10 cellular contexts compared by ENCODE assay signal in the genomic region with DNA sequence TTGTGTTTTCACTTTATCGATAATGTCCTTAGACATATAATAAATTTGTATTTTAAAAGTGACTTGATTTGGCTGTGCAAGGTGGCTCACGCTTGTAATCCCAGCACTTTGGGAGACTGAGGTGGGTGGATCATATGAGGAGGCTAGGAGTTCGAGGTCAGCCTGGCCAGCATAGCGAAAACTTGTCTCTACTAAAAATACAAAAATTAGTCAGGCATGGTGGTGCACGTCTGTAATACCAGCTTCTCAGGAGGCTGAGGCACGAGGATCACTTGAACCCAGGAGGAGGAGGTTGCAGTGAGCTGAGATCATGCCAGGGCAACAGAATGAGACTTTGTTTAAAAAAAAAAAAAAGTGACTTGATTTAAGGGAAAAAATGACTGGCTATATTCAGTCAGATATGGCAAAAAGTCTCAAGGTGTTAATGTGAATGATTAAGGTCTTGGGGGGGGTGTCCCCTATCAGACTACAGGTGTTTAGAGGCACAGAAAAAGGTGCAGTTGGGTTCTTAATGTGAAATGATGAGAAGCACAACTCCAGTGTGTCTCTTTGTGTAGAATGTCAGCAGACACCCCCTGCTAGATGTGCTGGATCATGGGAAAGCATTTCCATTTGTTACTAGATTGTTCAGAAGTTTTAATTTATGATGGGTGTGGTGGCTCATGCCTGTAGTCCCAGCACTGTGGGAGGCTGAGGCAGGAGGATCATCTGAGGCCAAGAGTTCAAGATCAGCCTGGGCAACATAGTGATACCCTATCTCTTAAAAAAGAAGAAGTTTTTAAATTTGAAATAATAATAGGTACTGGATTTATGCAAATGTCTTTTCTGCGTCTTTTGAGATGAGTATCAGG. TPM values are rescaled to one million over a fixed set of nuclear protein-coding genes. Genes with fewer than 3 reads are reported as not detected.
A peak's percentile ranks its signal among the peaks of the same experiment; 100 is the strongest.
DNase-seq lines count a peak whose midpoint lies in the region; ATAC-seq, FAIRE-seq and TF ChIP-seq lines count a peak whose summit lies in the region.
"Had no signal": no experiment of that assay in that cellular context is flagged by ENCODE, and none has a peak within 500 bp of the region (broad histone marks: within the 10 kb centered on the region; RNA-seq: fewer than 3 reads in every experiment).

No MANE protein-coding gene starts in this region.

- peaks cover 19% of the 10 kb centered on the region for H3K4me1 ChIP-seq in right cardiac atrium (ENCODE audit: control insufficient read depth, insufficient read depth, low read length)
- H3K4me1 ChIP-seq in GM12878 (ENCODE audit: control insufficient read depth, insufficient read depth, low read length) = peaks cover 53% of the 10 kb centered on the region
- peaks cover 87% of the 10 kb centered on the region for H3K4me1 ChIP-seq in vagina

- in situ Hi-C loops in GM12878 (cut with MboI) = no loop called here

- POLR2A ChIA-PET in GM12878 (lab: Charles Lee) (interaction anchor here (0.7 to 3.1 kb wide), 6 partner anchors 20 to 68 kb away, joined by 3 to 13 read pairs (median 4); no protein-coding TSS in a partner anchor), WTC11 (lab: Charles Lee) (no interaction called here)

- H2AFZ ChIP-seq in GM12878 (ENCODE audit: control insufficient read depth, low read depth, low read length) = no peak overlapping the region

- no peaks in the 10 kb centered on the region for H3K9me3 Mint-ChIP-seq in WTC11

- no peak overlapping the region for H3K27ac Mint-ChIP-seq in WTC11

- H3K4me2 ChIP-seq in GM12878 (ENCODE audit: control insufficient read depth, insufficient read depth) = peak overlapping the region; percentile 86

- no peak for TF ChIP-seq EP300 in GM12878 (IDR thresholded peaks at IDR 0.05; ENCODE audit: borderline replicate concordance in 1 of 2, control insufficient read depth in 1 of 2, low read depth in 2 of 2, low read length in 2 of 2)

- H3K27ac ChIP-seq in right cardiac atrium (ENCODE audit: low read length) (no peak overlapping the region), GM12878 (ENCODE audit: control insufficient read depth, insufficient read depth) (peak overlapping the region; percentile 89), vagina (peak overlapping the region; percentile 65)

- SMC1A ChIA-PET in GM12878 (lab: Charles Lee; ENCODE audit: uncharacterized antibody, unreplicated experiment) = interaction anchor here (0.6 to 2.7 kb wide), 2 partner anchors 19 to 1105 kb away, joined by 3 to 12 read pairs; no protein-coding TSS in a partner anchor

- CTCF ChIA-PET in GM12878 (lab: Yijun Ruan, JAX) (interaction anchor here (0.6 to 2.6 kb wide), 5 partner anchors 23 to 223 kb away, joined by 3 to 13 read pairs (median 4); partner anchors contain the start of genes MALAT1 and RELA), WTC11 (lab: Charles Lee) (interaction anchor here (0.7 to 2.0 kb wide), 3 partner anchors 23 to 69 kb away, joined by 3 to 6 read pairs (median 4); no protein-coding TSS in a partner anchor)

- H3K36me3 ChIP-seq in GM12878 (ENCODE audit: control insufficient read depth in 2 of 2, insufficient read depth in 2 of 2, low read length in 1 of 2) (peaks cover 2 to 17% of the 10 kb centered on the region in 2 experiments), vagina (peaks cover 0 to 63% of the 10 kb centered on the region in 2 donors)

- RAD21 ChIA-PET in GM12878 (lab: Charles Lee; ENCODE audit: unreplicated experiment) = interaction anchor here (0.6 to 3.5 kb wide), 4 partner anchors 22 to 132 kb away, joined by 3 to 19 read pairs (median 4); partner anchors contain the start of gene MALAT1

- FAIRE-seq in GM12878 (lab: Jason Lieb, UNC) = no peak

- no peak overlapping the region for H3K9ac ChIP-seq in GM12878 (ENCODE audit: control insufficient read depth, insufficient read depth, low read length)

- no peak for TF ChIP-seq CTCF in GM12878 (IDR thresholded peaks at IDR 0.05 in 2 of 3, conservative IDR thresholded peaks at IDR 0.05 in 1 of 3; ENCODE audit: control insufficient read depth in 2 of 3, extremely low read depth in 1 of 3, insufficient read depth in 1 of 3, low read depth in 3 of 3, low read length in 3 of 3)
- TF ChIP-seq CTCF in vagina (IDR thresholded peaks at IDR 0.05) = no peak
- no peak for TF ChIP-seq CTCF in WTC11 (IDR thresholded peaks at IDR 0.05)

- H3K36me3 Mint-ChIP-seq in WTC11 = no peaks in the 10 kb centered on the region

- H4K20me1 ChIP-seq in GM12878 (ENCODE audit: control insufficient read depth, insufficient read depth) = no peaks in the 10 kb centered on the region

- intact Hi-C loops in left cardiac atrium (cut with DNase I) (no loop called here), right cardiac atrium (cut with DNase I) (no loop called here), GM12878 (cut with micrococcal nuclease; ENCODE audit: unreplicated experiment) (loop anchor here (2.0 kb wide), 3 partner anchors 13 to 55 kb away; no protein-coding TSS in a partner anchor), vagina (cut with DNase I) (no loop called here)

- no peaks in the 10 kb centered on the region for H3K27me3 Mint-ChIP-seq in WTC11 (ENCODE audit: low read depth)

- ATAC-seq in left cardiac atrium (no peak), right cardiac atrium (no peak), GM12878 (no peak), WTC11 (no peak)

- H3K4me1 Mint-ChIP-seq in WTC11 = peaks cover 11% of the 10 kb centered on the region

- 74% methylated on average over 7 of the region's 7 CpGs for WGBS in right cardiac atrium
- WGBS in GM12878 (ENCODE audit: insufficient coverage, insufficient replicate concordance, low lambda C conversion rate, missing lambda C conversion rate) = 40% methylated on average over 7 of the region's 7 CpGs

- no peak overlapping the region for H3K4me3 ChIP-seq in right cardiac atrium (ENCODE audit: low read length)
- H3K4me3 ChIP-seq in GM12878 = no peak overlapping the region
- no peak overlapping the region for H3K4me3 ChIP-seq in vagina

- TF ChIP-seq POLR2A in GM12878 (IDR thresholded peaks at IDR 0.05; ENCODE audit: low read depth, low read length) (no peak; the same call in 1 of the 2 replicates), vagina (IDR thresholded peaks at IDR 0.05) (no peak)

- no peaks in the 10 kb centered on the region for H3K27me3 ChIP-seq in right cardiac atrium (ENCODE audit: control insufficient read depth, insufficient read depth)
- H3K27me3 ChIP-seq in GM12878 (replicated peaks in 1 of 2; ENCODE audit: control insufficient read depth in 2 of 2, insufficient read depth in 2 of 2, low read length in 1 of 2) = no peaks in the 10 kb centered on the region
- H3K27me3 ChIP-seq in vagina = no peaks in the 10 kb centered on the region

- TSS peak; percentile 9 for BruUV-seq in GM12878 (replicated peaks; lab: Mats Ljungman, UMichigan)

- DNase-seq in left cardiac atrium (peak; percentile 20), right cardiac atrium (no peak), GM12878 (ENCODE audit: low read depth, low spot score) (no peak), medulla oblongata (ENCODE audit: extremely low spot score) (peak; percentile 8), vagina (ENCODE audit: extremely low spot score in 2 of 2) (no peak), WTC11 (ENCODE audit: low spot score) (no peak), kidney glomerular epithelial cell (lab: John Stamatoyannopoulos, UW) (no peak)
- DNase-seq in activated CD4-positive, alpha-beta T cell treated with anti-CD3 and anti-CD28 coated beads for 4 hours = no peak
- DNase-seq: amniotic stem cell, COR-L47 had no signal

- TF ChIP-seq RAD21 in GM12878 (IDR thresholded peaks at IDR 0.05; ENCODE audit: insufficient read depth, low read depth, low read length) = no peak

- H3K4me3 Mint-ChIP-seq in WTC11 = no peak overlapping the region

- H3K9me3 ChIP-seq in right cardiac atrium (ENCODE audit: control insufficient read depth, low read length) = no peaks in the 10 kb centered on the region
- no peaks in the 10 kb centered on the region for H3K9me3 ChIP-seq in GM12878 (replicated peaks; ENCODE audit: control insufficient read depth, insufficient read depth, low read length)
- H3K9me3 ChIP-seq in vagina = no peaks in the 10 kb centered on the region

- H3K79me2 ChIP-seq in GM12878 (ENCODE audit: control insufficient read depth, insufficient read depth, low read length) = peaks cover 59% of the 10 kb centered on the region

RNA-seq across cellular contexts. Expression of gene NEAT1, which starts 17.0 kb away (rescaled TPM):
- 100 to 1,000 TPM; 405 to 657 TPM for total RNA-seq in left cardiac atrium
- total RNA-seq in right cardiac atrium = 100 to 1,000 TPM; 346 to 441 (median 427) TPM
- polyA plus RNA-seq in right cardiac atrium = 441 TPM
- total RNA-seq in GM12878 (2013; cell fraction: nucleolus; rRNA removed) = 259 and 262 TPM in 2 replicates
- 13.6 and 14.0 TPM in 2 replicates for total RNA-seq in GM12878 (2014; rRNA removed)
- total RNA-seq in GM12878 (2014; rRNA removed; fragmentation: Illumina TruSeq; extraction: Trizol) = 40.5 and 44.2 TPM in 2 replicates
- 174 and 225 TPM in 2 replicates for total RNA-seq in GM12878 (2021)
- polyA plus RNA-seq in GM12878 (2011; ENCODE audit: low read depth) = 275 TPM
- 151 and 247 TPM in 2 replicates for polyA plus RNA-seq in GM12878 (2011; rRNA removed)
- polyA plus RNA-seq in GM12878 (2011; cell fraction: cytosol; rRNA removed) = 64.2 and 104 TPM in 2 replicates
- 342 and 617 TPM in 2 replicates for polyA plus RNA-seq in GM12878 (2011; cell fraction: nucleus; rRNA removed)
- polyA plus RNA-seq in GM12878 (2012) = 284 and 343 TPM in 2 replicates
- polyA plus RNA-seq in GM12878 (2014; fragmentation: Illumina TruSeq; extraction: Trizol) = 167 and 254 TPM in 2 replicates
- polyA plus RNA-seq in GM12878 (2014; fragmentation: Nextera tagmentation; extraction: Ambion mirVana) = 10 to 100 TPM; 24.3 to 98.2 TPM
- 314 and 328 TPM in 2 replicates for polyA plus RNA-seq in GM12878 (2014; rRNA removed)
- polyA plus RNA-seq in GM12878 (2016; fragmentation: Nextera tagmentation; extraction: Ambion mirVana) = 10 to 100 TPM; 27.7 to 28.3 TPM
- 72.0 and 79.5 TPM in 2 replicates for polyA minus RNA-seq in GM12878 (2011; rRNA and poly(A)+ RNA removed)
- polyA minus RNA-seq in GM12878 (2011; cell fraction: cytosol; rRNA and poly(A)+ RNA removed) = 13.8 and 14.9 TPM in 2 replicates
- polyA minus RNA-seq in GM12878 (2011; cell fraction: nucleus; rRNA and poly(A)+ RNA removed) = 125 and 169 TPM in 2 replicates
- 857 TPM for total RNA-seq in vagina
- 28.7 to 38.1 TPM (median 31.7 TPM) in 3 replicates for total RNA-seq in WTC11 (2021)

RNA-seq across cellular contexts. Expression of gene FRMD8, which starts 53.1 kb away (rescaled TPM):
- total RNA-seq in left cardiac atrium (10 to 100 TPM; 13.4 to 21.5 TPM), right cardiac atrium (10 to 100 TPM; 12.2 to 16.1 (median 12.9) TPM), GM12878 (2014; rRNA removed) (40.9 and 47.5 TPM in 2 replicates), GM12878 (2014; rRNA removed; fragmentation: Illumina TruSeq; extraction: Trizol) (12.2 and 14.3 TPM in 2 replicates), GM12878 (2021) (65.1 and 69.4 TPM in 2 replicates), vagina (53.3 TPM), WTC11 (2021) (21.5 to 23.7 TPM (median 22.9 TPM) in 3 replicates)
- polyA plus RNA-seq in right cardiac atrium (9.3 TPM), GM12878 (2011; rRNA removed) (8.0 and 18.4 TPM in 2 replicates), GM12878 (2014; fragmentation: Illumina TruSeq; extraction: Trizol) (6.6 and 14.0 TPM in 2 replicates), GM12878 (2014; fragmentation: Nextera tagmentation; extraction: Ambion mirVana) (1 to 10 TPM; 8.3 TPM), GM12878 (2014; rRNA removed) (53.8 and 55.9 TPM in 2 replicates), GM12878 (2016; fragmentation: Nextera tagmentation; extraction: Ambion mirVana) (10 to 100 TPM; 37.7 to 42.4 TPM)
- total RNA-seq in GM12878 (2013; cell fraction: nucleolus; rRNA removed) = 52.5 and 60.5 TPM in 2 replicates
- 8.2 TPM for polyA plus RNA-seq in GM12878 (2011; ENCODE audit: low read depth)
- polyA plus RNA-seq in GM12878 (2011; cell fraction: cytosol; rRNA removed) = 28.1 and 42.6 TPM in 2 replicates
- polyA plus RNA-seq in GM12878 (2011; cell fraction: nucleus; rRNA removed) = 58.9 and 140 TPM in 2 replicates
- 14.9 and 21.0 TPM in 2 replicates for polyA plus RNA-seq in GM12878 (2012)
- polyA minus RNA-seq in GM12878 (2011; rRNA and poly(A)+ RNA removed) = 26.0 and 32.5 TPM in 2 replicates
- 21.4 and 21.8 TPM in 2 replicates for polyA minus RNA-seq in GM12878 (2011; cell fraction: cytosol; rRNA and poly(A)+ RNA removed)
- 33.6 and 61.0 TPM in 2 replicates for polyA minus RNA-seq in GM12878 (2011; cell fraction: nucleus; rRNA and poly(A)+ RNA removed)

RNA-seq across cellular contexts. Expression of gene SLC25A45, which starts 57.1 kb away (rescaled TPM):
- 1 to 10 TPM; 4.1 to 7.2 TPM for total RNA-seq in left cardiac atrium
- 1 to 10 TPM; 6.1 to 7.7 (median 7.4) TPM for total RNA-seq in right cardiac atrium
- 5.5 TPM for polyA plus RNA-seq in right cardiac atrium
- 23.1 and 23.7 TPM in 2 replicates for total RNA-seq in GM12878 (2013; cell fraction: nucleolus; rRNA removed)
- 19.4 and 22.8 TPM in 2 replicates for total RNA-seq in GM12878 (2014; rRNA removed)
- total RNA-seq in GM12878 (2014; rRNA removed; fragmentation: Illumina TruSeq; extraction: Trizol) = 10.8 and 13.1 TPM in 2 replicates
- total RNA-seq in GM12878 (2021) = 28.6 and 29.1 TPM in 2 replicates
- polyA plus RNA-seq in GM12878 (2011; ENCODE audit: low read depth) = 10.7 TPM
- 9.2 and 15.4 TPM in 2 replicates for polyA plus RNA-seq in GM12878 (2011; rRNA removed)
- polyA plus RNA-seq in GM12878 (2011; cell fraction: cytosol; rRNA removed) = 20.7 and 25.7 TPM in 2 replicates
- 46.7 and 57.3 TPM in 2 replicates for polyA plus RNA-seq in GM12878 (2011; cell fraction: nucleus; rRNA removed)
- polyA plus RNA-seq in GM12878 (2012) = 17.8 and 25.4 TPM in 2 replicates
- polyA plus RNA-seq in GM12878 (2014; fragmentation: Illumina TruSeq; extraction: Trizol) = 15.5 and 17.8 TPM in 2 replicates
- 1 to 10 TPM; 4.1 to 9.7 TPM for polyA plus RNA-seq in GM12878 (2014; fragmentation: Nextera tagmentation; extraction: Ambion mirVana)
- polyA plus RNA-seq in GM12878 (2014; rRNA removed) = 33.7 and 35.5 TPM in 2 replicates
- 10 to 100 TPM; 31.0 to 35.2 TPM for polyA plus RNA-seq in GM12878 (2016; fragmentation: Nextera tagmentation; extraction: Ambion mirVana)
- 3.9 and 9.1 TPM in 2 replicates for polyA minus RNA-seq in GM12878 (2011; rRNA and poly(A)+ RNA removed)
- polyA minus RNA-seq in GM12878 (2011; cell fraction: cytosol; rRNA and poly(A)+ RNA removed) = 1.9 and 4.7 TPM in 2 replicates
- polyA minus RNA-seq in GM12878 (2011; cell fraction: nucleus; rRNA and poly(A)+ RNA removed) = 6.6 and 8.6 TPM in 2 replicates
- total RNA-seq in vagina = 2.2 TPM
- total RNA-seq in WTC11 (2021) = 1.5 to 2.5 TPM (median 1.7 TPM) in 3 replicates

RNA-seq across cellular contexts. Expression of gene MALAT1, which starts 59.3 kb away (rescaled TPM):
- 1,000 to 10,000 TPM; 4,098 to 7,342 TPM for total RNA-seq in left cardiac atrium
- total RNA-seq in right cardiac atrium = 1,000 to 10,000 TPM; 3,773 to 5,353 (median 5,000) TPM
- polyA plus RNA-seq in right cardiac atrium = 1,948 TPM
- 43,172 and 44,148 TPM in 2 replicates for total RNA-seq in GM12878 (2013; cell fraction: nucleolus; rRNA removed)
- total RNA-seq in GM12878 (2014; rRNA removed) = 1,917 and 1,986 TPM in 2 replicates
- 2,052 and 2,660 TPM in 2 replicates for total RNA-seq in GM12878 (2014; rRNA removed; fragmentation: Illumina TruSeq; extraction: Trizol)
- 3,939 and 4,883 TPM in 2 replicates for total RNA-seq in GM12878 (2021)
- 704 TPM for polyA plus RNA-seq in GM12878 (2011; ENCODE audit: low read depth)
- polyA plus RNA-seq in GM12878 (2011; rRNA removed) = 659 and 901 TPM in 2 replicates
- 216 and 352 TPM in 2 replicates for polyA plus RNA-seq in GM12878 (2011; cell fraction: cytosol; rRNA removed)
- polyA plus RNA-seq in GM12878 (2011; cell fraction: nucleus; rRNA removed) = 4,041 and 4,062 TPM in 2 replicates
- 1,013 and 3,952 TPM in 2 replicates for polyA plus RNA-seq in GM12878 (2012)
- polyA plus RNA-seq in GM12878 (2014; fragmentation: Illumina TruSeq; extraction: Trizol) = 448 and 686 TPM in 2 replicates
- 1,000 to 10,000 TPM; 1,593 to 8,160 TPM for polyA plus RNA-seq in GM12878 (2014; fragmentation: Nextera tagmentation; extraction: Ambion mirVana)
- 1,421 and 1,643 TPM in 2 replicates for polyA plus RNA-seq in GM12878 (2014; rRNA removed)
- polyA plus RNA-seq in GM12878 (2016; fragmentation: Nextera tagmentation; extraction: Ambion mirVana) = 1,000 to 10,000 TPM; 6,201 to 6,497 TPM
- 2,928 and 3,606 TPM in 2 replicates for polyA minus RNA-seq in GM12878 (2011; rRNA and poly(A)+ RNA removed)
- polyA minus RNA-seq in GM12878 (2011; cell fraction: cytosol; rRNA and poly(A)+ RNA removed) = 1,627 and 2,358 TPM in 2 replicates
- 12,181 and 12,309 TPM in 2 replicates for polyA minus RNA-seq in GM12878 (2011; cell fraction: nucleus; rRNA and poly(A)+ RNA removed)
- total RNA-seq in vagina = 16,459 TPM
- 1,830 to 2,350 TPM (median 2,261 TPM) in 3 replicates for total RNA-seq in WTC11 (2021)

Comparison
In these comparisons a context has a peak if more than half of its experiments do, and no peak if none do; other contexts are left out.
1. DNase-seq: peak in left cardiac atrium (single experiment) and medulla oblongata (single experiment); none in right cardiac atrium (0 of 3), GM12878 (single experiment), vagina (0 of 2), WTC11 (single experiment), activated CD4-positive, alpha-beta T cell treated with anti-CD3 and anti-CD28 coated beads for 4 hours (0 of 2) and kidney glomerular epithelial cell (single experiment).